In the genomic region with DNA sequence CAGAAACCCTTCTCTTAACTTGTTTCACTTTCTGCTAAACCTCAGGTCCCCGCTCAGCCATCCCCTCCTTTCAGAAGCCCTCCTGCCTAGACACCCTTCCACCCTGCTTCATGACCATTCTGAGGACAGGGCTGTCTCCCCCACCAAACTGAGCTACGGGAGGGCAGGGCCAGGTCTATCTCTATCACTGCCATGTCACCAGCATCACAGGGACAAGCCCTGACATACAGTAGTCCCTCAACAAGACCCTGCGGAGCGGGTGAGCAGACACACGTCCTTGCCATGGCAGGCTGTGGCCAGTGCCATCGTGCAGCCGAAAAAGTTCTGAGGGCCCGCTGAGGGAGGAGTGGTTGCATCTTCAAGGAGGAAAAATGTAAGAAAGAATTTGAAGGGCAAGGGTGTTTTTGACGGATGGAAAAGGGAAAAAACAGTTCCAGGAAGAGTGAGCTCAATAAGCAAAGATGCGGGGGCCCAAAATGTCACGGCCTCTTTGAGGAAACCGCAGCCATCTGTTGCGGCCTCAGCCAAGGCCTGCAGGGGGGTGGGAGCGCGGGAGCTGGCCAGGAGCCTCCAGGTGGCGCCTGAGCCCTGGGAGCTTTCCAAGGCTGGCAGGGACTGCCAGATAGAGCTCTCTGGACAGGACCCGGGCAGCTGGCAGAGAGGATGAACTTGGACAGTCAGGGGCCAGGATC, we compare ENCODE assay signal across 6 cellular contexts. TPM values are rescaled to one million over a fixed set of nuclear protein-coding genes. Genes with fewer than 3 reads are reported as not detected.
DNase-seq lines count a peak whose midpoint lies in the region; ATAC-seq lines count a peak whose summit lies in the region.

No MANE protein-coding gene starts in this region.

- WGBS in mesendoderm (ENCODE audit: extremely low coverage, insufficient coverage, low lambda C conversion rate), result no CpG with 5 or more reads among the region's 17 CpGs

- H3K36me3 Mint-ChIP-seq in activated naive CD4-positive, alpha-beta T cell treated with anti-CD3 and anti-CD28 coated beads, Interleukin-2, amount 50 U/mL, for 24 hours, result no peaks in the 10 kb centered on the region

- no peaks in the 10 kb centered on the region for H3K36me3 ChIP-seq in mesendoderm (ENCODE audit: control insufficient read depth, insufficient read depth, low read length)

- no peak overlapping the region for H4K8ac ChIP-seq in mesendoderm (ENCODE audit: low read depth, low read length)

- H3K18ac ChIP-seq in mesendoderm (ENCODE audit: low read length), result no peak overlapping the region

- H3K23ac ChIP-seq in mesendoderm (ENCODE audit: low read length), result peak overlapping the region; percentile 80

- no peak overlapping the region for H2AK5ac ChIP-seq in mesendoderm (ENCODE audit: low read length)

- H3K4me3 ChIP-seq in mesendoderm (ENCODE audit: low read length), result no peak overlapping the region

- no peak for ATAC-seq in GM21447 (IDR thresholded peaks at IDR 0.05; ENCODE audit: unreplicated experiment)

- peak overlapping the region; percentile 98 for H3K27ac Mint-ChIP-seq in activated naive CD4-positive, alpha-beta T cell treated with anti-CD3 and anti-CD28 coated beads, Interleukin-2, amount 50 U/mL, for 24 hours

- H2BK5ac ChIP-seq in mesendoderm (ENCODE audit: low read length), result no peak overlapping the region

- H3K9me3 Mint-ChIP-seq in activated naive CD4-positive, alpha-beta T cell treated with anti-CD3 and anti-CD28 coated beads, Interleukin-2, amount 50 U/mL, for 24 hours, result no peaks in the 10 kb centered on the region

- no peak overlapping the region for H3K4me2 ChIP-seq in mesendoderm (ENCODE audit: low read length)

- H3K4me1 ChIP-seq in mesendoderm (ENCODE audit: control insufficient read depth, low read depth, low read length), result peaks cover 2% of the 10 kb centered on the region

- no peak overlapping the region for H2BK15ac ChIP-seq in mesendoderm (replicated peaks; ENCODE audit: low read depth)

- H3K56ac ChIP-seq in mesendoderm (ENCODE audit: low read length), result peak overlapping the region; percentile 64

- no peak overlapping the region for H3K9ac ChIP-seq in mesendoderm (ENCODE audit: low read length)

- no peaks in the 10 kb centered on the region for H3K27me3 Mint-ChIP-seq in activated naive CD4-positive, alpha-beta T cell treated with anti-CD3 and anti-CD28 coated beads, Interleukin-2, amount 50 U/mL, for 24 hours

- no peak overlapping the region for H4K5ac ChIP-seq in mesendoderm (ENCODE audit: low read length)

- H3K79me1 ChIP-seq in mesendoderm (ENCODE audit: low read length), result no peaks in the 10 kb centered on the region

- H3K4me3 Mint-ChIP-seq in activated naive CD4-positive, alpha-beta T cell treated with anti-CD3 and anti-CD28 coated beads, Interleukin-2, amount 50 U/mL, for 24 hours, result peak overlapping the region; percentile 92

- no peak overlapping the region for H2BK120ac ChIP-seq in mesendoderm (ENCODE audit: low read depth, low read length)

- peaks cover 75% of the 10 kb centered on the region for H3K4me1 Mint-ChIP-seq in activated naive CD4-positive, alpha-beta T cell treated with anti-CD3 and anti-CD28 coated beads, Interleukin-2, amount 50 U/mL, for 24 hours

- H3K4ac ChIP-seq in mesendoderm (ENCODE audit: low read depth, low read length), result no peak overlapping the region

- H3K79me2 ChIP-seq in mesendoderm (ENCODE audit: control insufficient read depth, insufficient read depth, low read length), result no peaks in the 10 kb centered on the region

- H3K27me3 ChIP-seq in mesendoderm (ENCODE audit: insufficient read depth, low read length, poor library complexity), result no peaks in the 10 kb centered on the region

- no peak overlapping the region for H3K27ac ChIP-seq in mesendoderm (ENCODE audit: low read depth, low read length)

- DNase-seq in EH (ENCODE audit: low read depth) (peak; percentile 77), NCI-H1105 treated with DMSO at 0.1 percent for 48 hours (lab: John Stamatoyannopoulos, UW) (peak; percentile 67), mesendoderm (peak; percentile 73), dedifferentiated amniotic fluid mesenchymal stem cell (ENCODE audit: extremely low spot score) (no peak)

RNA-seq across cellular contexts. Expression of a gene that starts 8.1 kb away (rescaled TPM):
- polyA plus RNA-seq in mesendoderm (2013, experiment 1 of 2), result not detected
- polyA plus RNA-seq in mesendoderm (2013, experiment 2 of 2), result not detected

RNA-seq across cellular contexts. Expression of a gene that starts 15.6 kb away (rescaled TPM):
- polyA plus RNA-seq in mesendoderm (2013, experiment 1 of 2), result 240 TPM
- polyA plus RNA-seq in mesendoderm (2013, experiment 2 of 2), result 237 TPM

RNA-seq across cellular contexts. Expression of a gene that starts 19.2 kb away (rescaled TPM):
- not detected for polyA plus RNA-seq in mesendoderm (2013, experiment 1 of 2)
- polyA plus RNA-seq in mesendoderm (2013, experiment 2 of 2), result 1.2 TPM

RNA-seq across cellular contexts. Expression of a gene that starts 44.2 kb away (rescaled TPM):
- polyA plus RNA-seq in mesendoderm (2013, experiment 1 of 2), result 0.41 TPM
- polyA plus RNA-seq in mesendoderm (2013, experiment 2 of 2), result 0.42 TPM
